1 cellular context compared by ENCODE assay signal in genomic region chr15:90954712-90955671, GRCh38.
A peak's percentile ranks its signal among the peaks of the same experiment; 100 is the strongest.
TF ChIP-seq lines count a peak whose summit lies in the region.

TSS of gene RCCD1 (plus strand) at chr15:90954884. CDS start at chr15:90956735, 1,851 bp downstream.

TF ChIP-seq in HepG2, 621 proteins besides CTCF, POLR2A, EP300 and RAD21 (continued from another document and continues in another):
- TF ChIP-seq ARID5B (CRISPR knock-in tag; IDR thresholded peaks at IDR 0.05) (peak; percentile 15; the same call in 1 of the 2 replicates), ZNF740 (CRISPR knock-in tag; IDR thresholded peaks at IDR 0.05) (0 out of 2 replicates have a peak, but pooled peaks have one; percentile 18), ZBTB40 (IDR thresholded peaks at IDR 0.05) (no peak), ZBTB40 (CRISPR knock-in tag; IDR thresholded peaks at IDR 0.05) (peak; percentile 58), ZNF224 (CRISPR knock-in tag; IDR thresholded peaks at IDR 0.05) (0 out of 2 replicates have a peak, but pooled peaks have one; percentile 62), MXD4 (CRISPR knock-in tag; IDR thresholded peaks at IDR 0.05) (peak; percentile 93), ZNF883 (CRISPR knock-in tag; IDR thresholded peaks at IDR 0.05; ENCODE audit: not compliant biosample characterization) (no peak), ZNF383 (CRISPR knock-in tag; IDR thresholded peaks at IDR 0.05; ENCODE audit: borderline replicate concordance) (no peak), STAG1 (CRISPR knock-in tag; IDR thresholded peaks at IDR 0.05) (no peak), HNRNPL (IDR thresholded peaks at IDR 0.05; ENCODE audit: low read depth, low read length) (no peak), WIZ (CRISPR knock-in tag; IDR thresholded peaks at IDR 0.05) (no peak), HMGXB4 (CRISPR knock-in tag; IDR thresholded peaks at IDR 0.05; ENCODE audit: borderline replicate concordance in 1 of 2, low read depth in 1 of 2) (peak in 1 of 2 experiments; percentile 56; a peak in 1 of 4 replicates), ESRRA (CRISPR knock-in tag; IDR thresholded peaks at IDR 0.05; ENCODE audit: low read depth) (no peak), HMG20B (CRISPR knock-in tag; conservative IDR thresholded peaks at IDR 0.05) (no peak; the same call in 1 of the 2 replicates), HNF4G (IDR thresholded peaks at IDR 0.05; ENCODE audit: borderline replicate concordance, low read depth, low read length) (no peak), HNF4G (CRISPR knock-in tag; IDR thresholded peaks at IDR 0.05; ENCODE audit: borderline replicate concordance, low read depth) (0 out of 2 replicates have a peak, but pooled peaks have one; percentile 49), ZNF879 (CRISPR knock-in tag; IDR thresholded peaks at IDR 0.05) (0 out of 2 replicates have a peak, but pooled peaks have one; percentile 65), IRF2 (CRISPR knock-in tag; IDR thresholded peaks at IDR 0.05) (0 out of 2 replicates have a peak, but pooled peaks have one; percentile 26), ZNF431 (CRISPR knock-in tag; IDR thresholded peaks at IDR 0.05; ENCODE audit: borderline replicate concordance, low read depth) (peak; percentile 72; the same call in 1 of the 2 replicates), ZNF33B (CRISPR knock-in tag; IDR thresholded peaks at IDR 0.05) (no peak), HMGA1 (CRISPR knock-in tag; conservative IDR thresholded peaks at IDR 0.05) (no peak), DBP (CRISPR knock-in tag; IDR thresholded peaks at IDR 0.05; ENCODE audit: not compliant biosample characterization) (peak; percentile 90), CHCHD3 (CRISPR knock-in tag; IDR thresholded peaks at IDR 0.05) (no peak), REPIN1 (CRISPR knock-in tag; IDR thresholded peaks at IDR 0.05; ENCODE audit: borderline replicate concordance, low read depth) (peak; percentile 35; the same call in 1 of the 2 replicates), FOXA3 (CRISPR knock-in tag; IDR thresholded peaks at IDR 0.05) (no peak; the same call in 1 of the 2 replicates), AKNA (CRISPR knock-in tag; IDR thresholded peaks at IDR 0.05; ENCODE audit: borderline replicate concordance) (0 out of 2 replicates have a peak, but pooled peaks have one; percentile 69), TMF1 (CRISPR knock-in tag; IDR thresholded peaks at IDR 0.05; ENCODE audit: low read depth) (peak; percentile 91), KDM4B (CRISPR knock-in tag; IDR thresholded peaks at IDR 0.05) (no peak), FOXO4 (CRISPR knock-in tag; conservative IDR thresholded peaks at IDR 0.05) (no peak), BCL6 (CRISPR knock-in tag; IDR thresholded peaks at IDR 0.05) (peak; percentile 15; the same call in 1 of the 2 replicates)
